ENCODE assay signal across 29 cellular contexts in genomic region chr16:78599271-78599670, GRCh38.
"Had no signal": no experiment of that assay in that cellular context is flagged by ENCODE, and none has a peak within 500 bp of the region (broad histone marks: within the 10 kb centered on the region; RNA-seq: fewer than 3 reads in every experiment).

No MANE protein-coding gene starts in this region.

- H3K9me3 Mint-ChIP-seq: natural killer cell treated with Interleukin-12 subunit alpha and Interleukin-12 subunit beta and Interleukin-15 and Interleukin-18, amount 100 ng/mL, for 72 hours had no signal

- H3K36me3 ChIP-seq: left lung, lower lobe of right lung, neutrophil, ovary, stomach, thyroid gland, transverse colon, upper lobe of right lung had no signal

- H3K4me3 ChIP-seq: left lung, lower lobe of right lung, mucosa of descending colon, ovary, skin epidermis, stomach, testis, thyroid gland, transverse colon, upper lobe of right lung had no signal

- H3K27ac Mint-ChIP-seq: naive thymus-derived CD4-positive, alpha-beta T cell; natural killer cell treated with Interleukin-12 subunit alpha and Interleukin-12 subunit beta and Interleukin-15 and Interleukin-18, amount 100 ng/mL, for 72 hours; progenitor cell of endocrine pancreas; stimulated activated naive B cell treated with anti-CD40 and anti-IgM and Interleukin-4, amounts not matched to agents 10 μg/mL and 1 μg/mL and 100 μg/mL, for 72 hours had no signal

- H3K4me3 Mint-ChIP-seq: naive thymus-derived CD4-positive, alpha-beta T cell; natural killer cell treated with Interleukin-12 subunit alpha and Interleukin-12 subunit beta and Interleukin-15 and Interleukin-18, amount 100 ng/mL, for 72 hours; stimulated activated naive B cell treated with anti-CD40 and anti-IgM and Interleukin-4, amounts not matched to agents 10 μg/mL and 1 μg/mL and 100 μg/mL, for 72 hours had no signal

- ATAC-seq: left colon; left lung; lower lobe of right lung; mucosa of descending colon; naive thymus-derived CD4-positive, alpha-beta T cell; natural killer cell treated with Interleukin-12 subunit alpha and Interleukin-12 subunit beta and Interleukin-15 and Interleukin-18, amount 100 ng/mL, for 72 hours; right cardiac atrium; sciatic nerve; stimulated activated naive B cell treated with anti-CD40 and anti-IgM and Interleukin-4, amounts not matched to agents 10 μg/mL and 1 μg/mL and 100 μg/mL, for 72 hours; stimulated activated naive CD8-positive, alpha-beta T cell treated with anti-CD3 and anti-CD28 coated beads, Interleukin-15, Interleukin-2, amounts not matched to agents 100 U/mL and 50 U/mL, for 24 hours; upper lobe of right lung had no signal

- H3K9me3 ChIP-seq: left lung, lower lobe of right lung, mucosa of descending colon, neutrophil, ovary, stomach, testis, thyroid gland, transverse colon, upper lobe of right lung had no signal

- H3K27me3 ChIP-seq: left lung, neutrophil, ovary, stomach, testis, thyroid gland, transverse colon, upper lobe of right lung had no signal

- H3K36me3 Mint-ChIP-seq: natural killer cell treated with Interleukin-12 subunit alpha and Interleukin-12 subunit beta and Interleukin-15 and Interleukin-18, amount 100 ng/mL, for 72 hours; stimulated activated naive B cell treated with anti-CD40 and anti-IgM and Interleukin-4, amounts not matched to agents 10 μg/mL and 1 μg/mL and 100 μg/mL, for 72 hours had no signal

- H3K27me3 Mint-ChIP-seq: naive thymus-derived CD4-positive, alpha-beta T cell; natural killer cell treated with Interleukin-12 subunit alpha and Interleukin-12 subunit beta and Interleukin-15 and Interleukin-18, amount 100 ng/mL, for 72 hours; progenitor cell of endocrine pancreas; stimulated activated naive B cell treated with anti-CD40 and anti-IgM and Interleukin-4, amounts not matched to agents 10 μg/mL and 1 μg/mL and 100 μg/mL, for 72 hours had no signal

- H3K4me1 Mint-ChIP-seq: naive thymus-derived CD4-positive, alpha-beta T cell; stimulated activated naive B cell treated with anti-CD40 and anti-IgM and Interleukin-4, amounts not matched to agents 10 μg/mL and 1 μg/mL and 100 μg/mL, for 72 hours had no signal

- H3K4me1 ChIP-seq: left lung, lower lobe of right lung, stomach, testis, thyroid gland, transverse colon, upper lobe of right lung had no signal

- DNase-seq: hippocampal formation; kidney; left colon; left lung; lower lobe of right lung; mammary epithelial cell; mesenchymal stem cell; midbrain; mucosa of descending colon; naive thymus-derived CD4-positive, alpha-beta T cell; occipital lobe; ovary; right cardiac atrium; stimulated activated CD4-positive, alpha-beta T cell treated with anti-CD3 and anti-CD28 coated beads, Interleukin-12 subunit alpha, Interleukin-12 subunit beta, amount 100 ng/mL, for 4 hours; stimulated activated CD4-positive, alpha-beta T cell treated with anti-CD3 and anti-CD28 coated beads, Interleukin-15, amount 100 ng/mL, for 24 hours; stimulated activated CD4-positive, alpha-beta T cell treated with anti-CD3 and anti-CD28 coated beads, Interleukin-2, amount 100 ng/mL, for 24 hours; stimulated activated CD4-positive, alpha-beta T cell treated with anti-CD3 and anti-CD28 coated beads, Interleukin-4, amount 100 ng/mL, for 1 hour; stimulated activated naive B cell treated with anti-CD40 and anti-IgM and Interleukin-4, amounts not matched to agents 10 μg/mL and 1 μg/mL and 100 μg/mL, for 72 hours; stimulated activated naive CD8-positive, alpha-beta T cell treated with anti-CD3 and anti-CD28 coated beads, Interleukin-15, Interleukin-2, amounts not matched to agents 100 U/mL and 50 U/mL, for 24 hours; stomach; testis; thyroid gland; transverse colon; upper lobe of right lung had no signal

- H3K27ac ChIP-seq: left lung, lower lobe of right lung, neutrophil, ovary, skin epidermis, stomach, testis, thyroid gland, transverse colon, upper lobe of right lung had no signal
